27 cellular contexts compared by ENCODE assay signal in genomic region chr1:226362346-226362745, GRCh38.
"Had no signal": no experiment of that assay in that cellular context is flagged by ENCODE, and none has a peak within 500 bp of the region (broad histone marks: within the 10 kb centered on the region; RNA-seq: fewer than 3 reads in every experiment).

No MANE protein-coding gene starts in this region.

- H3K27me3 Mint-ChIP-seq: activated CD4-positive, alpha-beta T cell treated with anti-CD3 and anti-CD28 coated beads, Interleukin-2, amount 10 ng/mL, durations not matched to agents 24 days and 14 days; activated CD8-positive, alpha-beta T cell treated with anti-CD3 and anti-CD28 coated beads for 36 hours; activated naive CD8-positive, alpha-beta T cell treated with anti-CD3 and anti-CD28 coated beads for 36 hours; central memory CD8-positive, alpha-beta T cell had no signal

- H3K4me3 ChIP-seq: K562, SJCRH30, SK-N-MC had no signal

- DNase-seq: activated CD4-positive, alpha-beta T cell treated with anti-CD3 and anti-CD28 coated beads, Interleukin-2, amount 10 ng/mL, durations not matched to agents 24 days and 14 days; activated CD4-positive, alpha-beta T cell treated with anti-CD3 and anti-CD28 coated beads, Interleukin-2, amount 50 U/mL, for 4 hours; activated CD8-positive, alpha-beta T cell treated with anti-CD3 and anti-CD28 coated beads for 36 hours; activated effector memory CD4-positive, alpha-beta T cell treated with Interleukin-2 at 50 U/mL for 16 hours; activated naive CD4-positive, alpha-beta T cell treated with anti-CD3 and anti-CD28 coated beads, Interleukin-2, amount 50 U/mL, for 16 hours; activated naive CD8-positive, alpha-beta T cell treated with anti-CD3 and anti-CD28 coated beads for 36 hours; activated T-cell treated with anti-CD3 and anti-CD28 coated beads, Interleukin-2, amount 50 U/mL, for 4 hours; amniotic stem cell; aorta; brain microvascular endothelial cell; NCI-H1048; NCI-H1105 treated with DMSO at 0.1 percent for 48 hours; NCI-H1436; NCI-H1694; NCI-H1930; NCI-H2081 treated with DMSO at 0.1 percent for 48 hours; NCI-H226; NCI-H446 treated with DMSO at 0.1 percent for 48 hours; NCI-H524; OCI-M1; SHP77; SJCRH30; T1000; WERI-Rb-1 had no signal

- H3K27me3 ChIP-seq: brain microvascular endothelial cell, SJCRH30 had no signal

- H3K27ac ChIP-seq: brain microvascular endothelial cell, SJCRH30, SK-N-MC, WERI-Rb-1 had no signal

- ATAC-seq: activated CD8-positive, alpha-beta T cell treated with anti-CD3 and anti-CD28 coated beads for 36 hours; activated T-cell treated with anti-CD3 and anti-CD28 coated beads, Interleukin-2, amount 50 U/mL, for 4 hours; K562 had no signal

- H3K27ac Mint-ChIP-seq: activated CD4-positive, alpha-beta T cell treated with anti-CD3 and anti-CD28 coated beads, Interleukin-2, amount 10 ng/mL, durations not matched to agents 24 days and 14 days; activated CD8-positive, alpha-beta T cell treated with anti-CD3 and anti-CD28 coated beads for 36 hours; activated naive CD8-positive, alpha-beta T cell treated with anti-CD3 and anti-CD28 coated beads for 36 hours had no signal

- H3K9me3 ChIP-seq: SJCRH30 had no signal

- H3K4me3 Mint-ChIP-seq: activated CD4-positive, alpha-beta T cell treated with anti-CD3 and anti-CD28 coated beads, Interleukin-2, amount 10 ng/mL, durations not matched to agents 24 days and 14 days; activated CD8-positive, alpha-beta T cell treated with anti-CD3 and anti-CD28 coated beads for 36 hours; activated naive CD8-positive, alpha-beta T cell treated with anti-CD3 and anti-CD28 coated beads for 36 hours; activated T-cell treated with anti-CD3 and anti-CD28 coated beads, Interleukin-2, amount 50 U/mL, for 4 hours; central memory CD8-positive, alpha-beta T cell had no signal

- H3K4me1 ChIP-seq: SJCRH30 had no signal

- H3K9me3 Mint-ChIP-seq: activated CD4-positive, alpha-beta T cell treated with anti-CD3 and anti-CD28 coated beads, Interleukin-2, amount 10 ng/mL, durations not matched to agents 24 days and 14 days; activated CD8-positive, alpha-beta T cell treated with anti-CD3 and anti-CD28 coated beads for 36 hours; activated naive CD8-positive, alpha-beta T cell treated with anti-CD3 and anti-CD28 coated beads for 36 hours; activated T-cell treated with anti-CD3 and anti-CD28 coated beads, Interleukin-2, amount 50 U/mL, for 4 hours; central memory CD8-positive, alpha-beta T cell had no signal

- H3K4me1 Mint-ChIP-seq: activated CD4-positive, alpha-beta T cell treated with anti-CD3 and anti-CD28 coated beads, Interleukin-2, amount 10 ng/mL, durations not matched to agents 24 days and 14 days; activated naive CD8-positive, alpha-beta T cell treated with anti-CD3 and anti-CD28 coated beads for 36 hours; central memory CD8-positive, alpha-beta T cell had no signal
